ENCODE assay signal across 16 cellular contexts in the genomic region with DNA sequence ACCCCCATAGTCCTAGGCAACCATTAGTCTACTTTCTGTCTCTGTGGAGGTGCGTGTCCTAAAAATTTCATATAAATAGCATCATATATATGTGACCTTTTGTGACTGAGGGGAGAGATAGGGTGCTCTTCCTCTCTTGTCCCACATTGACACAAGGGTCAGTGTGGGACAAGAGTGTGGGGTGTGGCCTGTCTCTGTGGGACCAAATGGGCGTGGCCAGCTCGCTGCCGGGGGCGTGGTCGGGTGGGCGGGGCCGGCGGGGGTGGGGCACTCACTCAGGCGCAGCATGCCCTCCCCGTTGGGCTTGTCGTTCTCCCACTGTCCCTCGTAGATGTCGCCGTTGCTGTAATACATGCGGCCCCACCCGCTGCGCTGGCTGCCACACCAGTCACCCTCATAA. TPM values are rescaled to one million over a fixed set of nuclear protein-coding genes. Genes with fewer than 3 reads are reported as not detected.
"Had no signal": no experiment of that assay in that cellular context is flagged by ENCODE, and none has a peak within 500 bp of the region (broad histone marks: within the 10 kb centered on the region; RNA-seq: fewer than 3 reads in every experiment).

No MANE protein-coding gene starts in this region.

- H3K27ac Mint-ChIP-seq: activated T-helper 1 cell treated with anti-CD3 and anti-CD28 coated beads, Interleukin-12 subunit alpha, Interleukin-12 subunit beta, Interleukin-2, Interleukin-4 antibody, amounts not matched to agents 30 ng/mL and 10 ng/mL and 1 ng/mL, durations not matched to agents 14 hours and 24 hours and 36 hours had no signal

- H3K9ac ChIP-seq: parathyroid adenoma had no signal

- H2AFZ ChIP-seq: parathyroid adenoma had no signal

- H3K4me3 Mint-ChIP-seq: activated T-helper 1 cell treated with anti-CD3 and anti-CD28 coated beads, Interleukin-12 subunit alpha, Interleukin-12 subunit beta, Interleukin-2, Interleukin-4 antibody, amounts not matched to agents 30 ng/mL and 10 ng/mL and 1 ng/mL, durations not matched to agents 14 hours and 24 hours and 36 hours; central memory CD8-positive, alpha-beta T cell had no signal

- H3K4me3 ChIP-seq: gastroesophageal sphincter, heart right ventricle, lung, tibial nerve, uterus had no signal

- ATAC-seq: gastroesophageal sphincter, heart right ventricle, left colon had no signal

- H3K27ac ChIP-seq: brain microvascular endothelial cell, gastroesophageal sphincter, heart right ventricle, parathyroid adenoma, tibial nerve, uterus had no signal

- H3K27me3 Mint-ChIP-seq: central memory CD8-positive, alpha-beta T cell had no signal

- H3K4me1 ChIP-seq: gastroesophageal sphincter, tibial nerve, uterus had no signal

- H3K79me2 ChIP-seq: parathyroid adenoma had no signal

- H3K36me3 ChIP-seq: brain microvascular endothelial cell, gastroesophageal sphincter, heart right ventricle, tibial nerve, uterus had no signal

- H3K27me3 ChIP-seq: brain microvascular endothelial cell, gastroesophageal sphincter, heart right ventricle, tibial nerve, uterus had no signal

- H3K9me3 ChIP-seq: gastroesophageal sphincter, heart right ventricle, tibial nerve, uterus had no signal

- H3K9me3 Mint-ChIP-seq: activated T-helper 1 cell treated with anti-CD3 and anti-CD28 coated beads, Interleukin-12 subunit alpha, Interleukin-12 subunit beta, Interleukin-2, Interleukin-4 antibody, amounts not matched to agents 30 ng/mL and 10 ng/mL and 1 ng/mL, durations not matched to agents 14 hours and 24 hours and 36 hours; central memory CD8-positive, alpha-beta T cell had no signal

- DNase-seq: activated naive CD4-positive, alpha-beta T cell; anterior cingulate cortex; brain microvascular endothelial cell; cortex of kidney; effector memory CD4-positive, alpha-beta T cell; heart right ventricle; left colon; stimulated activated CD4-positive, alpha-beta T cell treated with anti-CD3 and anti-CD28 coated beads, Interleukin-1b, Interleukin-23, amount 100 ng/mL, for 48 hours; T-helper 9 cell; uterus had no signal

RNA-seq across cellular contexts. Expression of gene MORN3, which starts 15.5 kb away (rescaled TPM):
- total RNA-seq: left colon had no signal
